ENCODE assay signal across 10 cellular contexts in the genomic region with DNA sequence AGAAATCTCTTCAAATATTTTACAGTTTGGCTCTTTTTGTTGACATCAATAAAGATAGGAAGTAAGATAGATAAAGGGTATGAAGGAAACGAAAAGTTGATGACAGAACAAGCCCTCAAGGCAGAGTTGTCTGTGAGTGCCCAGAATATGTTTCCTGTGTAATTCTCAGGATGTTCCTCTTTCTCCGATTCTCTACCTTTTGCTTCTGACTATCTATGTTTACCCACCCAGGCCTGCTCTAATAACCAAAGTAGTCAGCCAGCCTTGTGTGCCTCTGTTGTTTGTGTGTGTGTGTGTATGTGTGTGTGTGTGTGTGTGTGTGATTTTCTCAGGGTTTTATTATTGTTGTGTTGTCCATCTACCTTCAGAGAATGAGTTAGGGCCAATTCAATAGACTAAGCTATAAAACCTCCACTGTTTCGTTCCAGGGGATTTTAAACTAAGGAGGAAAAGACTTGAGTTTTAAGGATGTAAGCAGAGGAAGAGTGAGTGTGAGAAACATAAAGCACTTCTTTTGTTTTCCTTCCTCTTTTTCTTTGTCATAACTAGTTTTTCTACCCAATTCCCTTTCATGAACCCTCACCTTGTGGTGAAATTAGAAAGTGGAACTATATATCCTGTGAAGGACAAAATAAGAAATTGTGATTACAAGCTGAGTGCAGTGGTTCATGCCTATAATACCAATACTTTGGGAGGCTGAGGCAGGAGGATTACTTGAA.
DNase-seq lines count a peak whose midpoint lies in the region; ATAC-seq and TF ChIP-seq lines count a peak whose summit lies in the region.
"Had no signal": no experiment of that assay in that cellular context is flagged by ENCODE, and none has a peak within 500 bp of the region (broad histone marks: within the 10 kb centered on the region; RNA-seq: fewer than 3 reads in every experiment).

No MANE protein-coding gene starts in this region.

- H3K27me3 Mint-ChIP-seq in CD4-positive, alpha-beta T cell = peaks cover 11% of the 10 kb centered on the region

- peaks cover 10% of the 10 kb centered on the region for H3K4me1 Mint-ChIP-seq in CD4-positive, alpha-beta T cell (ENCODE audit: low read depth)

- no peaks in the 10 kb centered on the region for H3K9me3 Mint-ChIP-seq in CD4-positive, alpha-beta T cell

- H3K36me3 ChIP-seq in mucosa of descending colon (ENCODE audit: low read depth) = no peaks in the 10 kb centered on the region
- H3K36me3 ChIP-seq in upper lobe of right lung = no peaks in the 10 kb centered on the region
- H3K36me3 ChIP-seq in aorta (ENCODE audit: control insufficient read depth in 1 of 2, insufficient read depth in 2 of 2, low read length in 1 of 2) = no peaks in the 10 kb centered on the region
- H3K36me3 ChIP-seq: breast epithelium had no signal

- H3K9me3 ChIP-seq in mucosa of descending colon = no peaks in the 10 kb centered on the region
- H3K9me3 ChIP-seq in CD4-positive, alpha-beta T cell (ENCODE audit: control insufficient read depth, low read length) = no peaks in the 10 kb centered on the region
- no peaks in the 10 kb centered on the region for H3K9me3 ChIP-seq in upper lobe of right lung
- H3K9me3 ChIP-seq in aorta (ENCODE audit: control insufficient read depth, low read length) = no peaks in the 10 kb centered on the region
- H3K9me3 ChIP-seq: breast epithelium had no signal

- TF ChIP-seq CTCF in mucosa of descending colon (IDR thresholded peaks at IDR 0.05) (no peak), upper lobe of right lung (IDR thresholded peaks at IDR 0.05) (no peak)
- no peak for TF ChIP-seq CTCF in CD4-positive, alpha-beta T cell (IDR thresholded peaks at IDR 0.05)

- ATAC-seq in GM18870 (IDR thresholded peaks at IDR 0.05; ENCODE audit: unreplicated experiment) (peak; percentile 88), HG02678 (IDR thresholded peaks at IDR 0.05; ENCODE audit: unreplicated experiment) (peak; percentile 70), mucosa of descending colon (peak; percentile 27), upper lobe of right lung (no peak), aorta (ENCODE audit: low FRiP score) (no peak)
- no peak for ATAC-seq in CD4-positive, alpha-beta T cell (ENCODE audit: poor library complexity)

- H3K4me3 ChIP-seq in mucosa of descending colon = no peak overlapping the region
- no peak overlapping the region for H3K4me3 ChIP-seq in upper lobe of right lung
- H3K4me3 ChIP-seq in aorta (ENCODE audit: low read length in 2 of 2) = no peak overlapping the region
- H3K4me3 ChIP-seq: breast epithelium had no signal

- POLR2A ChIA-PET in CD4-positive, alpha-beta T cell (lab: Charles Lee) = no interaction called here

- H3K4me1 ChIP-seq in mucosa of descending colon (ENCODE audit: low read depth) (no peaks in the 10 kb centered on the region), upper lobe of right lung (no peaks in the 10 kb centered on the region), aorta (ENCODE audit: control insufficient read depth in 1 of 2, insufficient read depth in 2 of 2, low read length in 2 of 2) (no peaks in the 10 kb centered on the region)
- H3K4me1 ChIP-seq: breast epithelium had no signal

- WGBS in aorta, 2 donors = 74 to 78% methylated on average over 3 of the region's 3 CpGs

- intact Hi-C loops in mucosa of descending colon (cut with DNase I, micrococcal nuclease) (no loop called here), upper lobe of right lung (cut with DNase I) (no loop called here), aorta (cut with DNase I) (no loop called here)
- intact Hi-C loops in CD4-positive, alpha-beta T cell (cut with DNase I, micrococcal nuclease) = no loop called here

- H3K27me3 ChIP-seq in CD4-positive, alpha-beta T cell (ENCODE audit: control insufficient read depth, insufficient read depth, low read length) = no peaks in the 10 kb centered on the region
- no peaks in the 10 kb centered on the region for H3K27me3 ChIP-seq in upper lobe of right lung
- H3K27me3 ChIP-seq in aorta (ENCODE audit: control insufficient read depth in 1 of 2, insufficient read depth in 2 of 2, low read length in 1 of 2) = no peaks in the 10 kb centered on the region
- H3K27me3 ChIP-seq: breast epithelium had no signal

- DNase-seq in KG1 (lab: John Stamatoyannopoulos, UW) (peak; percentile 7), mucosa of descending colon (no peak), upper lobe of right lung (no peak), DMS53 (lab: John Stamatoyannopoulos, UW) (no peak), aorta (no peak)
- no peak for DNase-seq in CD4-positive, alpha-beta T cell

- no peak overlapping the region for H3K27ac ChIP-seq in CD4-positive, alpha-beta T cell (ENCODE audit: low read depth, low read length)
- H3K27ac ChIP-seq in upper lobe of right lung = no peak overlapping the region
- H3K27ac ChIP-seq in aorta (ENCODE audit: low read depth in 1 of 2, low read length in 2 of 2) = no peak overlapping the region
- H3K27ac ChIP-seq: breast epithelium, KMS-11 had no signal

- H3K27ac Mint-ChIP-seq in CD4-positive, alpha-beta T cell = no peak overlapping the region

- CTCF ChIA-PET in CD4-positive, alpha-beta T cell (lab: Charles Lee) = no interaction called here

- no peak overlapping the region for H3K4me3 Mint-ChIP-seq in CD4-positive, alpha-beta T cell

- no peaks in the 10 kb centered on the region for H3K36me3 Mint-ChIP-seq in CD4-positive, alpha-beta T cell (ENCODE audit: low read depth)

Comparison
In these comparisons a context has a peak if more than half of its experiments do, and no peak if none do; other contexts are left out.
1. ATAC-seq: peak in GM18870 (single experiment), HG02678 (single experiment) and mucosa of descending colon (single experiment); none in CD4-positive, alpha-beta T cell (single experiment), upper lobe of right lung (single experiment) and aorta (single experiment).